Comparison of ENCODE assay signal across 8 cellular contexts in genomic region chr9:33452828-33453271, GRCh38. TPM values are rescaled to one million over a fixed set of nuclear protein-coding genes. Genes with fewer than 3 reads are reported as not detected.
A peak's percentile ranks its signal among the peaks of the same experiment; 100 is the strongest.
DNase-seq lines count a peak whose midpoint lies in the region; ATAC-seq and TF ChIP-seq lines count a peak whose summit lies in the region.

No MANE protein-coding gene starts in this region.

- CTCF ChIA-PET in HEK293 (lab: Yijun Ruan, JAX) = interaction anchor here (0.5 to 14.8 kb wide), 46 partner anchors 10 to 1491 kb away, joined by 3 to 176 read pairs (median 4); partner anchors contain the start of genes ANKRD18B, AQP7, NFX1 and NOL6
- CTCF ChIA-PET in OCI-LY7 (lab: Charles Lee; ENCODE audit: unreplicated experiment) = interaction anchor here (0.5 to 3.7 kb wide), 13 partner anchors 9 to 286 kb away, joined by 3 to 28 read pairs (median 4); partner anchors contain the start of gene NOL6

- POLR2A ChIA-PET in HEK293 (lab: Yijun Ruan, JAX) = interaction anchor here (0.9 to 1.6 kb wide), 6 partner anchors 8 to 163 kb away, joined by 3 to 8 read pairs (median 4); partner anchors contain the start of genes NFX1 and NOL6
- POLR2A ChIA-PET in OCI-LY7 (lab: Charles Lee) = interaction anchor here (1.0 to 8.6 kb wide), 5 partner anchors 12 to 21 kb away, joined by 4 to 50 read pairs (median 5); partner anchors contain the start of gene NOL6

- peak overlapping the region; percentile 51 for H3K4me2 ChIP-seq in OCI-LY7 (ENCODE audit: low read length)

- H3K4me3 ChIP-seq in HEK293 (ENCODE audit: low read depth, low read length) = no peak overlapping the region
- peak overlapping the region; percentile 10 for H3K4me3 ChIP-seq in OCI-LY7 (ENCODE audit: low read depth, low read length, poor library complexity, severe bottlenecking)
- no peak overlapping the region for H3K4me3 ChIP-seq in skeletal muscle cell (ENCODE audit: low read depth, low read length)

- no peaks in the 10 kb centered on the region for H3K9me2 ChIP-seq in OCI-LY7 (ENCODE audit: insufficient read depth, low read length)

- TF ChIP-seq CTCF in HEK293 (tag by site-specific recombination; IDR thresholded peaks at IDR 0.05) (0 out of 2 replicates have a peak, but pooled peaks have one; percentile 33), OCI-LY7 (conservative IDR thresholded peaks at IDR 0.05; ENCODE audit: low read length) (peak; percentile 97), glutamatergic neuron (IDR thresholded peaks at IDR 0.05; ENCODE audit: partially characterized antibody, unreplicated experiment) (peak; percentile 71)

- no peaks in the 10 kb centered on the region for H3K9me3 ChIP-seq in HEK293 (ENCODE audit: control insufficient read depth, insufficient read depth, low read depth, low read length)
- H3K9me3 ChIP-seq in OCI-LY7 (ENCODE audit: low read length) = no peaks in the 10 kb centered on the region

- H2AFZ ChIP-seq in OCI-LY7 (ENCODE audit: low read length) = peak overlapping the region; percentile 78

- H3K9me3 Mint-ChIP-seq in glutamatergic neuron (ENCODE audit: unreplicated experiment) = peaks cover 4% of the 10 kb centered on the region

- H3K4me1 Mint-ChIP-seq in glutamatergic neuron (ENCODE audit: low read depth, unreplicated experiment) = peaks cover 5% of the 10 kb centered on the region

- no peaks in the 10 kb centered on the region for H3K4me1 ChIP-seq in HEK293 (ENCODE audit: control insufficient read depth, insufficient read depth, low read length)
- peaks cover 30% of the 10 kb centered on the region for H3K4me1 ChIP-seq in OCI-LY7 (ENCODE audit: insufficient read depth, low read length, poor library complexity, severe bottlenecking)

- H3K27ac ChIP-seq in HEK293 (ENCODE audit: extremely low read depth, low read depth, low read length) = no peak overlapping the region
- peak overlapping the region; percentile 75 for H3K27ac ChIP-seq in OCI-LY7 (ENCODE audit: low read depth, low read length, poor library complexity, severe bottlenecking)

- H3K36me3 ChIP-seq in HEK293 (ENCODE audit: control insufficient read depth in 2 of 2, insufficient read depth in 1 of 2, low read length in 2 of 2) (no peaks in the 10 kb centered on the region), OCI-LY7 (ENCODE audit: insufficient read depth, low read length) (no peaks in the 10 kb centered on the region)

- no peak for ATAC-seq in GM18498 (IDR thresholded peaks at IDR 0.05; ENCODE audit: unreplicated experiment)

- no peak overlapping the region for H3K27ac Mint-ChIP-seq in glutamatergic neuron (ENCODE audit: unreplicated experiment)

- no peaks in the 10 kb centered on the region for H4K20me1 ChIP-seq in OCI-LY7 (ENCODE audit: insufficient read depth, low read length)

- no peak overlapping the region for H3K4me3 Mint-ChIP-seq in glutamatergic neuron (ENCODE audit: unreplicated experiment)

- DNase-seq in D341Med (ENCODE audit: low spot score) (peak; percentile 79), OCI-LY7 (ENCODE audit: low spot score) (peak; percentile 77), glutamatergic neuron (peak; percentile 81), skeletal muscle cell (ENCODE audit: low read depth) (peak; percentile 59), occipital lobe (lab: John Stamatoyannopoulos, UW) (no peak)
- peak; percentile 40 for DNase-seq in activated effector memory CD4-positive, alpha-beta T cell treated with Interleukin-2 at 50 U/mL for 16 hours

- no TSS peak for BruUV-seq in OCI-LY7 (replicated peaks; lab: Mats Ljungman, UMichigan)

- intact Hi-C loops in OCI-LY7 (cut with micrococcal nuclease; ENCODE audit: unreplicated experiment) = loop anchor here (1.0 to 2.0 kb wide), 2 partner anchors 38 to 50 kb away; no protein-coding TSS in a partner anchor

- peaks cover 3% of the 10 kb centered on the region for H3K27me3 Mint-ChIP-seq in glutamatergic neuron (ENCODE audit: unreplicated experiment)

- H3K79me2 ChIP-seq in OCI-LY7 (ENCODE audit: insufficient read depth, low read depth, low read length) = no peaks in the 10 kb centered on the region

- H3K36me3 Mint-ChIP-seq in glutamatergic neuron (ENCODE audit: unreplicated experiment) = no peaks in the 10 kb centered on the region

TF ChIP-seq in HEK293, 187 proteins besides CTCF, POLR2A, EP300 and RAD21:
- peak; percentile 16; the same call in 1 of the 2 replicates for TF ChIP-seq SP7 (tag by site-specific recombination; IDR thresholded peaks at IDR 0.05)
- no peak for TF ChIP-seq SCRT2 (tag by site-specific recombination; IDR thresholded peaks at IDR 0.05)
- no peak for TF ChIP-seq ZNF416 (tag by site-specific recombination; IDR thresholded peaks at IDR 0.05)
- TF ChIP-seq ATF2 (tag by site-specific recombination; IDR thresholded peaks at IDR 0.05; ENCODE audit: low read depth) = no peak
- TF ChIP-seq ZSCAN18 (tag by site-specific recombination; IDR thresholded peaks at IDR 0.05) = no peak
- no peak for TF ChIP-seq ZNF354C (tag by site-specific recombination; IDR thresholded peaks at IDR 0.05; ENCODE audit: borderline replicate concordance, low read depth)
- TF ChIP-seq ZFP69B (tag by site-specific recombination; IDR thresholded peaks at IDR 0.05) = no peak
- TF ChIP-seq ZNF555 (tag by site-specific recombination; conservative IDR thresholded peaks at IDR 0.05) = no peak
- no peak for TF ChIP-seq ZNF626 (tag by site-specific recombination; IDR thresholded peaks at IDR 0.05)
- peak; percentile 16; the same call in 1 of the 2 replicates for TF ChIP-seq GLIS1 (tag by site-specific recombination; IDR thresholded peaks at IDR 0.05)
- TF ChIP-seq ZNF654 (tag by site-specific recombination; IDR thresholded peaks at IDR 0.05; ENCODE audit: low read depth) = peak; percentile 51
- TF ChIP-seq ZNF404 (tag by site-specific recombination; IDR thresholded peaks at IDR 0.05) = no peak
- no peak for TF ChIP-seq ZNF423 (tag by site-specific recombination; IDR thresholded peaks at IDR 0.05)
- no peak for TF ChIP-seq ZNF580 (tag by site-specific recombination; IDR thresholded peaks at IDR 0.05)
- TF ChIP-seq ZNF501 (tag by site-specific recombination; IDR thresholded peaks at IDR 0.05) = no peak
- no peak for TF ChIP-seq ZSCAN23 (tag by site-specific recombination; IDR thresholded peaks at IDR 0.05)
- TF ChIP-seq ZNF335 (tag by site-specific recombination; conservative IDR thresholded peaks at IDR 0.05) = peak; percentile 42; the same call in 1 of the 2 replicates
TF ChIP-seq in HEK293: peak in this region for 4.

RNA-seq across cellular contexts. Expression of gene AQP3, which starts 5.5 kb away (rescaled TPM):
- 16.0 TPM in 2 replicates for total RNA-seq in OCI-LY7 (2014; rRNA removed; shearing (Covaris generic))
- total RNA-seq in OCI-LY7 (2022) (28.5 and 30.6 TPM in 2 replicates), glutamatergic neuron (ENCODE audit: unreplicated experiment) (2.9 TPM), occipital lobe (not detected)

RNA-seq across cellular contexts. Expression of gene NOL6, which starts 20.9 kb away (rescaled TPM):
- total RNA-seq in OCI-LY7 (2014; rRNA removed; shearing (Covaris generic)) = 26.4 and 28.8 TPM in 2 replicates
- total RNA-seq in OCI-LY7 (2022) (23.8 and 30.9 TPM in 2 replicates), glutamatergic neuron (ENCODE audit: unreplicated experiment) (25.6 TPM), occipital lobe (13.9 TPM)

RNA-seq across cellular contexts. Expression of gene AQP7, which starts 50.5 kb away (rescaled TPM):
- not detected in 2 replicates for total RNA-seq in OCI-LY7 (2014; rRNA removed; shearing (Covaris generic))
- total RNA-seq in OCI-LY7 (2022) (1.4 and 2.2 TPM in 2 replicates), glutamatergic neuron (ENCODE audit: unreplicated experiment) (not detected), occipital lobe (not detected)

Comparison
In these comparisons a context has a peak if more than half of its experiments do, and no peak if none do; other contexts are left out.
1. CTCF ChIP-seq: peak in every context shown above with its lines; median percentile 97 in OCI-LY7; 71 in glutamatergic neuron; 33 in HEK293.